Comparison of ENCODE assay signal across 17 cellular contexts in the genomic region with DNA sequence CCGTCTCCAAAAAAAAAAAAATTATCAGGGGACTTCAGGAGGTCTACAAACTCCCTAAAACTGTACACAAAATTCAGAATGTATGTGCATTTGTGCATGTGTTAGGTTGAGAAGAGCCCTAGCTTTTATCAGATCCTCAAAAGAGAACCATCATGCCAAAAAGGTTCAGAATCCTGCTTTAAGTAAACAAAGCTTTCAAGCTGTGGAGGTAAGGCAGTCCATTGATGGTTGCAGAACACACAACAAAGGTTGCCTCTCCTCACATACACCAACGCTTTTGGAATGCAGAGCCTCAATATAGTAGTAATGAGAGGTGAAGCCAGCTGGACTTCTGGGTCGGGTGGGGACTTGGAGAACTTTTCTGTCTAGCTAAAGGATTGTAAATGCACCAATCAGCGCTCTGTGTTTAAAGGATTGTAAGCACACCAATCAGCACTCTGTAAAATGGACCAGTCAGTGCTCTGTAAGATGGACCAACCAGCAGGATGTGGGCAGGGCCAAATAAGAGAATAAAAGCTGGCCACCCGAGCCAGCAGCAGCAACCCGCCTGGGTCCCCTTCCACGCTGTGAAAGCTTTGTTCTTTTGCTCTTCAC. TPM values are rescaled to one million over a fixed set of nuclear protein-coding genes. Genes with fewer than 3 reads are reported as not detected.
DNase-seq lines count a peak whose midpoint lies in the region; ATAC-seq and TF ChIP-seq lines count a peak whose summit lies in the region.
"Had no signal": no experiment of that assay in that cellular context is flagged by ENCODE, and none has a peak within 500 bp of the region (broad histone marks: within the 10 kb centered on the region; RNA-seq: fewer than 3 reads in every experiment).

No MANE protein-coding gene starts in this region.

- H3K4me1 ChIP-seq in mammary epithelial cell (ENCODE audit: insufficient read depth, low read length), result peaks cover 8% of the 10 kb centered on the region

- CTCF ChIA-PET in mammary epithelial cell (lab: Charles Lee; ENCODE audit: low non-redundant PET), result interaction anchor here (0.6 kb wide), 1 partner anchor 54 kb away, joined by 5 read pairs; no protein-coding TSS in a partner anchor

- H3K4me1 Mint-ChIP-seq in activated T-cell treated with anti-CD3 and anti-CD28 coated beads, Interleukin-2, amount 50 U/mL, for 24 hours (ENCODE audit: low read depth), result peaks cover 65% of the 10 kb centered on the region
- peaks cover 65% of the 10 kb centered on the region for H3K4me1 Mint-ChIP-seq in activated naive CD8-positive, alpha-beta T cell (ENCODE audit: low read depth)
- H3K4me1 Mint-ChIP-seq in stimulated activated naive B cell treated with anti-CD40 and anti-IgM and Interleukin-4, amounts not matched to agents 10 μg/mL and 1 μg/mL and 100 μg/mL, for 72 hours, result peaks cover 15 to 43% of the 10 kb centered on the region in 2 donors

- H3K4me3 Mint-ChIP-seq in activated T-cell treated with anti-CD3 and anti-CD28 coated beads, Interleukin-2, amount 50 U/mL, for 24 hours, result peak overlapping the region; percentile 70
- peak overlapping the region; percentile 83 for H3K4me3 Mint-ChIP-seq in activated naive CD8-positive, alpha-beta T cell
- H3K4me3 Mint-ChIP-seq in stimulated activated naive B cell treated with anti-CD40 and anti-IgM and Interleukin-4, amounts not matched to agents 10 μg/mL and 1 μg/mL and 100 μg/mL, for 72 hours, result peak overlapping the region; percentile 76 to 78

- H3K27me3 Mint-ChIP-seq in activated T-cell treated with anti-CD3 and anti-CD28 coated beads, Interleukin-2, amount 50 U/mL, for 24 hours, result no peaks in the 10 kb centered on the region
- no peaks in the 10 kb centered on the region for H3K27me3 Mint-ChIP-seq in activated naive CD8-positive, alpha-beta T cell
- H3K27me3 Mint-ChIP-seq in stimulated activated naive B cell treated with anti-CD40 and anti-IgM and Interleukin-4, amounts not matched to agents 10 μg/mL and 1 μg/mL and 100 μg/mL, for 72 hours, result no peaks in the 10 kb centered on the region

- no peak overlapping the region for H3K9ac ChIP-seq in mammary epithelial cell (ENCODE audit: insufficient read depth, low read length)

- H3K36me3 ChIP-seq in mammary epithelial cell (ENCODE audit: insufficient read depth, low read length), result no peaks in the 10 kb centered on the region
- H3K36me3 ChIP-seq: cardiac muscle cell, ovary had no signal

- no peaks in the 10 kb centered on the region for H3K9me3 ChIP-seq in mammary epithelial cell (replicated peaks; ENCODE audit: insufficient read depth, low read length)
- H3K9me3 ChIP-seq: ovary had no signal

- no peaks in the 10 kb centered on the region for H3K9me3 Mint-ChIP-seq in activated T-cell treated with anti-CD3 and anti-CD28 coated beads, Interleukin-2, amount 50 U/mL, for 24 hours
- H3K9me3 Mint-ChIP-seq in activated naive CD8-positive, alpha-beta T cell (ENCODE audit: low read depth), result no peaks in the 10 kb centered on the region
- peaks cover 0 to 2% of the 10 kb centered on the region in 2 donors for H3K9me3 Mint-ChIP-seq in stimulated activated naive B cell treated with anti-CD40 and anti-IgM and Interleukin-4, amounts not matched to agents 10 μg/mL and 1 μg/mL and 100 μg/mL, for 72 hours

- no peak overlapping the region for H2AFZ ChIP-seq in mammary epithelial cell (ENCODE audit: low read depth, low read length)

- BruUV-seq in mammary epithelial cell (replicated peaks; lab: Mats Ljungman, UMichigan), result no TSS peak

- H3K27ac Mint-ChIP-seq in activated T-cell treated with anti-CD3 and anti-CD28 coated beads, Interleukin-2, amount 50 U/mL, for 24 hours, result peak overlapping the region; percentile 81
- H3K27ac Mint-ChIP-seq in activated naive CD8-positive, alpha-beta T cell, result peak overlapping the region; percentile 92
- peak overlapping the region; percentile 88 for H3K27ac Mint-ChIP-seq in stimulated activated naive B cell treated with anti-CD40 and anti-IgM and Interleukin-4, amounts not matched to agents 10 μg/mL and 1 μg/mL and 100 μg/mL, for 72 hours

- WGBS in mammary epithelial cell (ENCODE audit: low coverage, missing lambda C conversion rate), result 93% methylated on average over 7 of the region's 7 CpGs

- no peak overlapping the region for H3K4me2 ChIP-seq in mammary epithelial cell (ENCODE audit: insufficient read depth, low read depth, low read length)

- no peak overlapping the region for H3K27ac ChIP-seq in mammary epithelial cell (ENCODE audit: insufficient read depth, low read depth, low read length)
- H3K27ac ChIP-seq: cardiac muscle cell, ovary, SK-N-MC had no signal

- no peak overlapping the region for H3K4me3 ChIP-seq in mammary epithelial cell (replicated peaks in 1 of 3; ENCODE audit: insufficient read depth in 1 of 3, low read depth in 2 of 3, low read length in 3 of 3)
- H3K4me3 ChIP-seq: cardiac muscle cell, ovary, SK-N-MC had no signal

- in situ Hi-C loops in mammary epithelial cell (cut with MboI; ENCODE audit: low sequenced_read_pairs in 2 of 2), result no loop called here

- H3K79me2 ChIP-seq in mammary epithelial cell (ENCODE audit: insufficient read depth, low read length), result peaks cover 23% of the 10 kb centered on the region

- no peak for DNase-seq in activated T-cell treated with anti-CD3 and anti-CD28 coated beads, Interleukin-2, amount 50 U/mL, for 24 hours
- no peak for DNase-seq in activated T-cell treated with anti-CD3 and anti-CD28 coated beads, Interleukin-2, amount 50 U/mL, for 1 hour
- no peak for DNase-seq in stimulated activated naive B cell treated with anti-CD40 and anti-IgM and Interleukin-4, amounts not matched to agents 10 μg/mL and 1 μg/mL and 100 μg/mL, for 72 hours
- DNase-seq in NCI-H1694 treated with DMSO at 0.1 percent for 48 hours (lab: John Stamatoyannopoulos, UW), result no peak
- no peak for DNase-seq in foreskin melanocyte
- no peak for DNase-seq in mammary epithelial cell
- DNase-seq: ACHN, activated gamma-delta T cell, DMS 273 treated with DMSO at 0.1 percent for 48 hours, mesendoderm, NCI-H1105, NCI-H226, ovary had no signal

- intact Hi-C loops in mammary epithelial cell (cut with micrococcal nuclease), result no loop called here

- no peak for TF ChIP-seq CTCF in mammary epithelial cell (conservative IDR thresholded peaks at IDR 0.05 in 1 of 2, IDR thresholded peaks at IDR 0.05 in 1 of 2; ENCODE audit: extremely low read depth in 1 of 2, insufficient read depth in 1 of 2, low read depth in 1 of 2, low read length in 2 of 2)

- H3K36me3 Mint-ChIP-seq in activated T-cell treated with anti-CD3 and anti-CD28 coated beads, Interleukin-2, amount 50 U/mL, for 24 hours (ENCODE audit: low read depth), result peaks cover 15% of the 10 kb centered on the region
- H3K36me3 Mint-ChIP-seq in activated naive CD8-positive, alpha-beta T cell, result peaks cover 2% of the 10 kb centered on the region
- peaks cover 16 to 19% of the 10 kb centered on the region in 2 donors for H3K36me3 Mint-ChIP-seq in stimulated activated naive B cell treated with anti-CD40 and anti-IgM and Interleukin-4, amounts not matched to agents 10 μg/mL and 1 μg/mL and 100 μg/mL, for 72 hours

- H3K27me3 ChIP-seq in mammary epithelial cell (ENCODE audit: insufficient read depth, low read length), result no peaks in the 10 kb centered on the region
- H3K27me3 ChIP-seq: cardiac muscle cell, ovary had no signal

- H4K20me1 ChIP-seq in mammary epithelial cell (ENCODE audit: insufficient read depth, low read length), result no peaks in the 10 kb centered on the region

- peak; percentile 18 for ATAC-seq in HG02678 (IDR thresholded peaks at IDR 0.05; ENCODE audit: unreplicated experiment)
- peak in 1 of 2 donors; percentile 24 for ATAC-seq in stimulated activated naive B cell treated with anti-CD40 and anti-IgM and Interleukin-4, amounts not matched to agents 10 μg/mL and 1 μg/mL and 100 μg/mL, for 72 hours (replicated peaks)

- dilution Hi-C loops in mammary epithelial cell (cut with HindIII; ENCODE audit: low sequenced_read_pairs), result no loop called here

RNA-seq across cellular contexts. Expression of a gene that starts 57.9 kb away (rescaled TPM):
- 10 to 100 TPM; 12.3 to 12.9 TPM for total RNA-seq in mammary epithelial cell
- 15.1 TPM for polyA plus RNA-seq in mammary epithelial cell
- polyA minus RNA-seq in mammary epithelial cell, result 19.9 TPM
